1 cellular context compared by ENCODE assay signal in the genomic region with DNA sequence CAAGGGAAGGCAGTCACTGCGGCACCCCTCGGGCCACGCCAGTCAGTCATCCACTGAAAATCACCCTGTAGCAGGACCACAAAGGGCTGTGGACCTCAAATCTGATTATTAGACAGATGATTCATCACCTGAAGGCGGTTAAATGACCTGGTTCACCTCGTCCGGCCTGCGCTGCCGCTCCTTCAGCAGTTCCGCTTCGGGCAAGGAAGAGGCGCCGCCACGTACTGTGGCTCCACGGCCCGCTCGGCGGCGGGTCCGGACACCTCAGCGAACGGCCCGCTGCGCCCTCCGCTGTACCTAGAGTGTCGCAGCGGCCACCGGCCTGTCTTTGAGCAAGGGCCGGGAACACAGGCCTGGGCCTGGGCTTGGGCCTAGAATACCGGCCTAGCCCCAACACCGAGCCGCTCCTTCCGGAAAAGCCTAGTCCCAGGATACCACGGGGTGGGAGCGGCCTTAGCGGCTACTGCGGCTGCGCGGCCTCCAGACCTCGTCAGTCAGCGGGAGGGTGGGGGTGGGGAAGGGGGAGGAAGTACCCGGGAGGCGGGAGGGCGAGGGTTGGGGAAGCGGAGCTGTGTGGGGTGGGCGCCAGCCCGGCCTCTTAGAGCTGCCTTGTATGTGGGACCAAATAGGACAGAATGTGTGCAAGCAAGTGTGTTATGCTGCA.
TF ChIP-seq lines count a peak whose summit lies in the region.

A gene with protein sequence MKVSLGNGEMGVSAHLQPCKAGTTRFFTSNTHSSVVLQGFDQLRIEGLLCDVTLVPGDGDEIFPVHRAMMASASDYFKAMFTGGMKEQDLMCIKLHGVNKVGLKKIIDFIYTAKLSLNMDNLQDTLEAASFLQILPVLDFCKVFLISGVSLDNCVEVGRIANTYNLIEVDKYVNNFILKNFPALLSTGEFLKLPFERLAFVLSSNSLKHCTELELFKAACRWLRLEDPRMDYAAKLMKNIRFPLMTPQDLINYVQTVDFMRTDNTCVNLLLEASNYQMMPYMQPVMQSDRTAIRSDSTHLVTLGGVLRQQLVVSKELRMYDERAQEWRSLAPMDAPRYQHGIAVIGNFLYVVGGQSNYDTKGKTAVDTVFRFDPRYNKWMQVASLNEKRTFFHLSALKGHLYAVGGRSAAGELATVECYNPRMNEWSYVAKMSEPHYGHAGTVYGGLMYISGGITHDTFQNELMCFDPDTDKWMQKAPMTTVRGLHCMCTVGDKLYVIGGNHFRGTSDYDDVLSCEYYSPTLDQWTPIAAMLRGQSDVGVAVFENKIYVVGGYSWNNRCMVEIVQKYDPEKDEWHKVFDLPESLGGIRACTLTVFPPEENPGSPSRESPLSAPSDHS (minus strand): TSS at position 436 of the 664 bp plus-strand sequence. CDS start 545 bp downstream, outside the sequence.

TF ChIP-seq in GM12878, 131 proteins besides CTCF, POLR2A, EP300 and RAD21 (continued from another document and continues in another):
- TF ChIP-seq POLR2AphosphoS5 (IDR thresholded peaks at IDR 0.05; ENCODE audit: low read length) = peak; percentile 87
- no peak for TF ChIP-seq SIX5 (IDR thresholded peaks at IDR 0.05; ENCODE audit: low read depth, low read length, severe bottlenecking)
- no peak for TF ChIP-seq SMC3 (IDR thresholded peaks at IDR 0.05; ENCODE audit: borderline replicate concordance, low read length)
- no peak for TF ChIP-seq SUPT20H (IDR thresholded peaks at IDR 0.05; ENCODE audit: borderline replicate concordance, control insufficient read depth, low read depth, low read length)
- peak; percentile 72 for TF ChIP-seq SPI1 (IDR thresholded peaks at IDR 0.05; ENCODE audit: borderline replicate concordance, insufficient read depth, low read depth, low read length)
- 0 out of 2 replicates have a peak, but pooled peaks have one; percentile 9 for TF ChIP-seq TCF3 (IDR thresholded peaks at IDR 0.05; ENCODE audit: borderline replicate concordance, insufficient read depth, low read depth, low read length)
- TF ChIP-seq ATF3 (IDR thresholded peaks at IDR 0.05; ENCODE audit: borderline replicate concordance, extremely low read depth, low read depth, low read length) = no peak
- TF ChIP-seq NFIC (IDR thresholded peaks at IDR 0.05; ENCODE audit: low read depth, low read length) = no peak; the same call in 1 of the 2 replicates
- peak; percentile 78 to 83; a peak in 3 of 4 replicates for TF ChIP-seq IKZF2 (IDR thresholded peaks at IDR 0.05)
- TF ChIP-seq SREBF2 (IDR thresholded peaks at IDR 0.05; ENCODE audit: low read length) = no peak
- TF ChIP-seq ZBTB40 (IDR thresholded peaks at IDR 0.05; ENCODE audit: borderline replicate concordance) = peak; percentile 60; the same call in 1 of the 2 replicates
- peak; percentile 77 for TF ChIP-seq LARP7 (IDR thresholded peaks at IDR 0.05)
- peak; percentile 62; the same call in 1 of the 2 replicates for TF ChIP-seq TAF1 (IDR thresholded peaks at IDR 0.05; ENCODE audit: borderline replicate concordance, low read depth, low read length)
- TF ChIP-seq, protein P1, sequence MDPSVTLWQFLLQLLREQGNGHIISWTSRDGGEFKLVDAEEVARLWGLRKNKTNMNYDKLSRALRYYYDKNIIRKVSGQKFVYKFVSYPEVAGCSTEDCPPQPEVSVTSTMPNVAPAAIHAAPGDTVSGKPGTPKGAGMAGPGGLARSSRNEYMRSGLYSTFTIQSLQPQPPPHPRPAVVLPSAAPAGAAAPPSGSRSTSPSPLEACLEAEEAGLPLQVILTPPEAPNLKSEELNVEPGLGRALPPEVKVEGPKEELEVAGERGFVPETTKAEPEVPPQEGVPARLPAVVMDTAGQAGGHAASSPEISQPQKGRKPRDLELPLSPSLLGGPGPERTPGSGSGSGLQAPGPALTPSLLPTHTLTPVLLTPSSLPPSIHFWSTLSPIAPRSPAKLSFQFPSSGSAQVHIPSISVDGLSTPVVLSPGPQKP (IDR thresholded peaks at IDR 0.05; ENCODE audit: low read depth, low read length) = peak; percentile 53
- no peak for TF ChIP-seq RBBP5 (conservative IDR thresholded peaks at IDR 0.05)
- TF ChIP-seq NFYA (IDR thresholded peaks at IDR 0.05; ENCODE audit: borderline replicate concordance, low read depth, low read length) = no peak
- TF ChIP-seq CHD1 (IDR thresholded peaks at IDR 0.05; ENCODE audit: low read depth, low read length) = 0 out of 2 replicates have a peak, but pooled peaks have one; percentile 36
- TF ChIP-seq SUZ12 (IDR thresholded peaks at IDR 0.05; ENCODE audit: unreplicated experiment) = no peak
- TF ChIP-seq, protein P2, sequence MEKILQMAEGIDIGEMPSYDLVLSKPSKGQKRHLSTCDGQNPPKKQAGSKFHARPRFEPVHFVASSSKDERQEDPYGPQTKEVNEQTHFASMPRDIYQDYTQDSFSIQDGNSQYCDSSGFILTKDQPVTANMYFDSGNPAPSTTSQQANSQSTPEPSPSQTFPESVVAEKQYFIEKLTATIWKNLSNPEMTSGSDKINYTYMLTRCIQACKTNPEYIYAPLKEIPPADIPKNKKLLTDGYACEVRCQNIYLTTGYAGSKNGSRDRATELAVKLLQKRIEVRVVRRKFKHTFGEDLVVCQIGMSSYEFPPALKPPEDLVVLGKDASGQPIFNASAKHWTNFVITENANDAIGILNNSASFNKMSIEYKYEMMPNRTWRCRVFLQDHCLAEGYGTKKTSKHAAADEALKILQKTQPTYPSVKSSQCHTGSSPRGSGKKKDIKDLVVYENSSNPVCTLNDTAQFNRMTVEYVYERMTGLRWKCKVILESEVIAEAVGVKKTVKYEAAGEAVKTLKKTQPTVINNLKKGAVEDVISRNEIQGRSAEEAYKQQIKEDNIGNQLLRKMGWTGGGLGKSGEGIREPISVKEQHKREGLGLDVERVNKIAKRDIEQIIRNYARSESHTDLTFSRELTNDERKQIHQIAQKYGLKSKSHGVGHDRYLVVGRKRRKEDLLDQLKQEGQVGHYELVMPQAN (conservative IDR thresholded peaks at IDR 0.05) = peak; percentile 90
- TF ChIP-seq, protein P3, sequence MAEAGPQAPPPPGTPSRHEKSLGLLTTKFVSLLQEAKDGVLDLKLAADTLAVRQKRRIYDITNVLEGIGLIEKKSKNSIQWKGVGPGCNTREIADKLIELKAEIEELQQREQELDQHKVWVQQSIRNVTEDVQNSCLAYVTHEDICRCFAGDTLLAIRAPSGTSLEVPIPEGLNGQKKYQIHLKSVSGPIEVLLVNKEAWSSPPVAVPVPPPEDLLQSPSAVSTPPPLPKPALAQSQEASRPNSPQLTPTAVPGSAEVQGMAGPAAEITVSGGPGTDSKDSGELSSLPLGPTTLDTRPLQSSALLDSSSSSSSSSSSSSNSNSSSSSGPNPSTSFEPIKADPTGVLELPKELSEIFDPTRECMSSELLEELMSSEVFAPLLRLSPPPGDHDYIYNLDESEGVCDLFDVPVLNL (IDR thresholded peaks at IDR 0.05; ENCODE audit: low read depth, low read length) = no peak
- TF ChIP-seq RB1 (IDR thresholded peaks at IDR 0.05; ENCODE audit: borderline replicate concordance) = peak; percentile 32; the same call in 1 of the 2 replicates
- peak; percentile 22; the same call in 1 of the 2 replicates for TF ChIP-seq TCF12 (IDR thresholded peaks at IDR 0.05; ENCODE audit: low read depth, low read length)
- TF ChIP-seq EED (IDR thresholded peaks at IDR 0.05; ENCODE audit: low read depth) = peak; percentile 52
- TF ChIP-seq NRF1 (conservative IDR thresholded peaks at IDR 0.05; ENCODE audit: low read depth, low read length) = peak; percentile 50
- peak; percentile 45; the same call in 1 of the 2 replicates for TF ChIP-seq DPF2 (IDR thresholded peaks at IDR 0.05)
- TF ChIP-seq TBL1XR1 (IDR thresholded peaks at IDR 0.05; ENCODE audit: low read depth, low read length) = no peak
- peak; percentile 62; the same call in 1 of the 2 replicates for TF ChIP-seq PML (IDR thresholded peaks at IDR 0.05; ENCODE audit: low read length)
- peak; percentile 56; the same call in 1 of the 2 replicates for TF ChIP-seq ZNF24 (IDR thresholded peaks at IDR 0.05)
- peak; percentile 83; the same call in 1 of the 2 replicates for TF ChIP-seq SMARCA5 (IDR thresholded peaks at IDR 0.05)
- TF ChIP-seq, protein P4, sequence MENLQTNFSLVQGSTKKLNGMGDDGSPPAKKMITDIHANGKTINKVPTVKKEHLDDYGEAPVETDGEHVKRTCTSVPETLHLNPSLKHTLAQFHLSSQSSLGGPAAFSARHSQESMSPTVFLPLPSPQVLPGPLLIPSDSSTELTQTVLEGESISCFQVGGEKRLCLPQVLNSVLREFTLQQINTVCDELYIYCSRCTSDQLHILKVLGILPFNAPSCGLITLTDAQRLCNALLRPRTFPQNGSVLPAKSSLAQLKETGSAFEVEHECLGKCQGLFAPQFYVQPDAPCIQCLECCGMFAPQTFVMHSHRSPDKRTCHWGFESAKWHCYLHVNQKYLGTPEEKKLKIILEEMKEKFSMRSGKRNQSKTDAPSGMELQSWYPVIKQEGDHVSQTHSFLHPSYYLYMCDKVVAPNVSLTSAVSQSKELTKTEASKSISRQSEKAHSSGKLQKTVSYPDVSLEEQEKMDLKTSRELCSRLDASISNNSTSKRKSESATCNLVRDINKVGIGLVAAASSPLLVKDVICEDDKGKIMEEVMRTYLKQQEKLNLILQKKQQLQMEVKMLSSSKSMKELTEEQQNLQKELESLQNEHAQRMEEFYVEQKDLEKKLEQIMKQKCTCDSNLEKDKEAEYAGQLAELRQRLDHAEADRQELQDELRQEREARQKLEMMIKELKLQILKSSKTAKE (IDR thresholded peaks at IDR 0.05; ENCODE audit: low read depth, poor library complexity, severe bottlenecking) = no peak
- TF ChIP-seq PBX3 (IDR thresholded peaks at IDR 0.05; ENCODE audit: insufficient replicate concordance, low read depth, low read length) = peak; percentile 2
- TF ChIP-seq MEF2A (IDR thresholded peaks at IDR 0.05; ENCODE audit: insufficient read depth, low read depth, low read length) = no peak
- peak; percentile 67; the same call in 1 of the 2 replicates for TF ChIP-seq BACH1 (IDR thresholded peaks at IDR 0.05; ENCODE audit: borderline replicate concordance)
- no peak for TF ChIP-seq WRNIP1 (IDR thresholded peaks at IDR 0.05; ENCODE audit: borderline replicate concordance, low read depth, low read length)
- TF ChIP-seq ZNF207 (IDR thresholded peaks at IDR 0.05; ENCODE audit: borderline replicate concordance) = peak; percentile 58; the same call in 1 of the 2 replicates
- 0 out of 2 replicates have a peak, but pooled peaks have one; percentile 13 for TF ChIP-seq STAT1 (conservative IDR thresholded peaks at IDR 0.05)
- TF ChIP-seq IKZF1 (conservative IDR thresholded peaks at IDR 0.05) = peak; percentile 92
- peak; percentile 70 for TF ChIP-seq CHD2 (IDR thresholded peaks at IDR 0.05; ENCODE audit: borderline replicate concordance, low read depth, low read length)
- TF ChIP-seq SMAD5 (IDR thresholded peaks at IDR 0.05; ENCODE audit: low read depth) = peak; percentile 76; the same call in 1 of the 2 replicates
- TF ChIP-seq MYC (IDR thresholded peaks at IDR 0.05; ENCODE audit: insufficient read depth, insufficient read length, insufficient replicate concordance, low read length, severe bottlenecking) = peak; percentile 50
- peak; percentile 69; the same call in 1 of the 2 replicates for TF ChIP-seq PKNOX1 (IDR thresholded peaks at IDR 0.05)
- TF ChIP-seq RUNX3 (IDR thresholded peaks at IDR 0.05; ENCODE audit: low read length) = peak; percentile 3; the same call in 1 of the 2 replicates
- TF ChIP-seq SP1 (IDR thresholded peaks at IDR 0.05; ENCODE audit: low read depth, low read length) = no peak
- peak; percentile 76 for TF ChIP-seq MXI1 (IDR thresholded peaks at IDR 0.05; ENCODE audit: low read depth, low read length)
- TF ChIP-seq NR2F1 (conservative IDR thresholded peaks at IDR 0.05) = peak; percentile 65; the same call in 1 of the 2 replicates
- peak; percentile 94 for TF ChIP-seq GATAD2B (conservative IDR thresholded peaks at IDR 0.05; ENCODE audit: low read depth)
- TF ChIP-seq HDGF (IDR thresholded peaks at IDR 0.05) = no peak
